Comparison of ENCODE assay signal across 21 cellular contexts in the genomic region with DNA sequence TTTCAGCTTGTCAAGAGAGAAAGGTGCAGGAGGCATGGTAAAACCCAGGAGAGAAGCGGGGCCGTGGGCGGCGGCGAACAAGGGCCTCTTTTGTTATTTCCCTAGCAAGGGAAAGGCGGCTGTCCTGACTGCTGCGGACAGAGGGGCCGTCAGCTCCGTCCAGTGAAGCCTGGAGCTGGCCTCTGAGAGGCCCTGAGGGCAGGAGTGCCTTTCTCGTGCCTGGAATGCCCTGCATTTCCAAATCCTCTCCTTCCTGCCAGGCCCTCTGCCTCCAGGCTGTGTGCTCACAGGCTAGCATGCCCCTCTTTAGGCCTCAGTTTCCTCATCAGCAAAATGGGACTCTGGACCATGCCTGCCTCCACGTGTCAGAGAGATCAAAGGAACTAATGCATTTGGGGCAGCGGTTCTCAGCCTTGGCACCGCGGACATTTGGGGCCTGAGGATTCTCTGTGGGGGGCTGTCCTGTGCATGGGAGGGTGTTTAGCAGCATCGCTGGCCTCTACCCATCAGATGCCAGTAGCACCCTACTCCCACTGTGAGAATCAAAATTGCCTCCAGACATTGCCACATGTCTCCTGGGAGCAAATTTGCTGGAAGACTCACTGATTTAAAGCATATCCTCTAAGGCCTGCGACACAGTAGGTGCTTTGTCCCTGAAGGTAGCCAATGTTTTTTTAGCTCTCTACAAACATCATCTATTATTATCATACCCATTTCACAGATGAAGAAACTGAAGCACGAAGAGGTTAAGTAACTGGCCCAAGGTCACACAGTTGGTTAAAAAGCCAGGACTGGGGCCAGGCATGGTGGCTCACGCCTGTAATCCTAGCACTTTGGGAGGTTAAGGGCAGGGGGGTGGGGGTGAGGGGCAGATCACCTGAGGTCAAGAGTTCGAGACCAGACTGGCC. TPM values are rescaled to one million over a fixed set of nuclear protein-coding genes. Genes with fewer than 3 reads are reported as not detected.
DNase-seq lines count a peak whose midpoint lies in the region; ATAC-seq and TF ChIP-seq lines count a peak whose summit lies in the region.
"Had no signal": no experiment of that assay in that cellular context is flagged by ENCODE, and none has a peak within 500 bp of the region (broad histone marks: within the 10 kb centered on the region; RNA-seq: fewer than 3 reads in every experiment).

No MANE protein-coding gene starts in this region.

- H3K9me3 ChIP-seq in HUES64 (ENCODE audit: insufficient read depth, low read depth, low read length) (no peaks in the 10 kb centered on the region), smooth muscle cell (replicated peaks; ENCODE audit: low read depth) (no peaks in the 10 kb centered on the region)
- H3K9me3 ChIP-seq: transverse colon had no signal

- no peaks in the 10 kb centered on the region for H4K20me1 ChIP-seq in smooth muscle cell (ENCODE audit: low read depth)

- H3K4me2 ChIP-seq in smooth muscle cell, result peak overlapping the region; percentile 17
- H3K4me2 ChIP-seq: hepatocyte had no signal

- no peak for ATAC-seq in GM21360 (IDR thresholded peaks at IDR 0.05; ENCODE audit: unreplicated experiment)

- H3K79me2 ChIP-seq in smooth muscle cell (ENCODE audit: low read depth), result no peaks in the 10 kb centered on the region
- H3K79me2 ChIP-seq: hepatocyte had no signal

- H2AFZ ChIP-seq in smooth muscle cell (ENCODE audit: low read depth), result no peak overlapping the region
- H2AFZ ChIP-seq: hepatocyte had no signal

- H3K9ac ChIP-seq in HUES64 (ENCODE audit: low read depth, low read length) (peak overlapping the region; percentile 9; the same call in 1 of the 2 replicates), smooth muscle cell (ENCODE audit: low read depth) (no peak overlapping the region)

- H3K36me3 ChIP-seq in HUES64 (ENCODE audit: insufficient read depth, low read length) (no peaks in the 10 kb centered on the region), smooth muscle cell (ENCODE audit: low read depth) (no peaks in the 10 kb centered on the region)
- H3K36me3 ChIP-seq: transverse colon had no signal

- WGBS in HUES64, result 65% methylated on average over 19 of the region's 19 CpGs
- WGBS in smooth muscle cell (ENCODE audit: low lambda C conversion rate), result 71% methylated on average over 19 of the region's 19 CpGs

- H3K4me1 ChIP-seq in HUES64 (ENCODE audit: insufficient read depth, low read length) (no peaks in the 10 kb centered on the region; the same call in 1 of the 2 replicates), smooth muscle cell (ENCODE audit: low read depth) (peaks cover 2% of the 10 kb centered on the region)
- H3K4me1 ChIP-seq: transverse colon had no signal

- TF ChIP-seq CTCF in smooth muscle cell (IDR thresholded peaks at IDR 0.05; ENCODE audit: borderline replicate concordance, insufficient read depth, poor library complexity, severe bottlenecking), result no peak

- no peak overlapping the region for H3K4me3 ChIP-seq in HUES64 (ENCODE audit: low read length)
- no peak overlapping the region for H3K4me3 ChIP-seq in smooth muscle cell
- H3K4me3 ChIP-seq: hepatocyte, transverse colon had no signal

- H3F3A ChIP-seq in smooth muscle cell (ENCODE audit: low read depth), result no peaks in the 10 kb centered on the region

- H3K27ac ChIP-seq in HUES64 (ENCODE audit: low read depth, low read length) (peak overlapping the region; percentile 46), caudate nucleus (ENCODE audit: low read depth, low read length) (peak overlapping the region; percentile 60), layer of hippocampus (ENCODE audit: low read depth, low read length) (peak overlapping the region; percentile 88), smooth muscle cell (ENCODE audit: low read depth) (no peak overlapping the region)
- H3K27ac ChIP-seq: hepatocyte, transverse colon had no signal

- H3K27me3 ChIP-seq in HUES64 (ENCODE audit: insufficient read depth, low read length), result no peaks in the 10 kb centered on the region
- H3K27me3 ChIP-seq in layer of hippocampus (ENCODE audit: control insufficient read depth, insufficient read depth, low read length), result no peaks in the 10 kb centered on the region
- H3K27me3 ChIP-seq in smooth muscle cell (ENCODE audit: low read depth), result no peaks in the 10 kb centered on the region
- H3K27me3 ChIP-seq: hepatocyte, transverse colon had no signal

- DNase-seq in caudate nucleus (lab: John Stamatoyannopoulos, UW) (peak in 28 of 61 donors; percentile 6 to 54 (median 22)), smooth muscle cell (lab: John Stamatoyannopoulos, UW; ENCODE audit: unreplicated experiment) (no peak), NCI-H526 treated with DMSO at 0.1 percent for 48 hours (lab: John Stamatoyannopoulos, UW) (no peak), SHP77 treated with DMSO at 0.1 percent for 48 hours (lab: John Stamatoyannopoulos, UW) (no peak), DMS79 treated with DMSO at 0.1 percent for 48 hours (lab: John Stamatoyannopoulos, UW) (no peak)
- DNase-seq: activated CD4-positive, alpha-beta T cell treated with anti-CD3 and anti-CD28 coated beads, Interleukin-2, amount 10 ng/mL, durations not matched to agents 24 days and 14 days; activated gamma-delta T cell; effector memory CD4-positive, alpha-beta T cell; Karpas-422; kidney glomerular epithelial cell; NCI-H1048; NCI-H2029; NCI-H446; NK-92 treated with Interleukin-12 subunit alpha and Interleukin-12 subunit beta, amount 100 ng/mL, for 24 hours; stimulated activated CD4-positive, alpha-beta T cell treated with anti-CD3 and anti-CD28 coated beads, Interleukin-15, amount 100 ng/mL, for 24 hours; SW 1271; transverse colon had no signal

RNA-seq across cellular contexts. Expression of gene SLC13A3, which starts 12.6 kb away (rescaled TPM):
- 3.8 TPM for polyA plus RNA-seq in HUES64 (2013, experiment 1 of 2)
- polyA plus RNA-seq in HUES64 (2013, experiment 2 of 2), result 3.6 TPM
- 6.4 and 8.6 TPM in 2 replicates for total RNA-seq in smooth muscle cell
- 6.2 and 7.7 TPM in 2 replicates for polyA plus RNA-seq in smooth muscle cell
- total RNA-seq: activated CD4-positive, alpha-beta T cell treated with anti-CD3 and anti-CD28 coated beads, Interleukin-2, amount 10 ng/mL, durations not matched to agents 24 days and 14 days had no signal

RNA-seq across cellular contexts. Expression of gene TP53RK, which starts 50.6 kb away (rescaled TPM):
- 13.9 TPM for polyA plus RNA-seq in HUES64 (2013, experiment 1 of 2)
- 13.9 TPM for polyA plus RNA-seq in HUES64 (2013, experiment 2 of 2)
- 26.5 and 30.9 TPM in 2 replicates for total RNA-seq in smooth muscle cell
- polyA plus RNA-seq in smooth muscle cell, result 28.2 and 30.9 TPM in 2 replicates
